Comparison of ENCODE assay signal across 1 cellular context in the genomic region with DNA sequence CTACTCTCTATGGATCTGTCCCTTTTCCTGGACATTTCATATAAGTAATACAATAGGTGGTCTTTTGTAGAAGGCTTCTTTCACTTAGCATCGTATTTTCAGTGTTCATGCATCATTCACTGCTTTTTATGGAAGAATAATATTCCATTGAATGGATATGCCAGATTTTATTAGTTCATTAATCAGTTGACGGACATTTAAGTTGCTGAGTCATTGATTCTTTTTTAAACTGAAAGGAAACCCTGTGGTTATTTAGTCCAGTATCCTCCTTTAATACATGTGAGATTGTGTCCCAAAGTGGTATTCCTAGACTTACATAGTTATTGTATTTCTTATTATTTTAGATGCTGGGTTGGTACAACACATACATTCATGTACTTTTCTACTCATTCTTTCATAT.
TF ChIP-seq lines count a peak whose summit lies in the region.

No MANE protein-coding gene starts in this region.

TF ChIP-seq in SK-N-SH treated with all-trans-retinoic acid at 6 μM for 48 hours, 23 proteins besides CTCF, POLR2A, EP300 and RAD21 (continued from another document):
- TF ChIP-seq, protein P1, sequence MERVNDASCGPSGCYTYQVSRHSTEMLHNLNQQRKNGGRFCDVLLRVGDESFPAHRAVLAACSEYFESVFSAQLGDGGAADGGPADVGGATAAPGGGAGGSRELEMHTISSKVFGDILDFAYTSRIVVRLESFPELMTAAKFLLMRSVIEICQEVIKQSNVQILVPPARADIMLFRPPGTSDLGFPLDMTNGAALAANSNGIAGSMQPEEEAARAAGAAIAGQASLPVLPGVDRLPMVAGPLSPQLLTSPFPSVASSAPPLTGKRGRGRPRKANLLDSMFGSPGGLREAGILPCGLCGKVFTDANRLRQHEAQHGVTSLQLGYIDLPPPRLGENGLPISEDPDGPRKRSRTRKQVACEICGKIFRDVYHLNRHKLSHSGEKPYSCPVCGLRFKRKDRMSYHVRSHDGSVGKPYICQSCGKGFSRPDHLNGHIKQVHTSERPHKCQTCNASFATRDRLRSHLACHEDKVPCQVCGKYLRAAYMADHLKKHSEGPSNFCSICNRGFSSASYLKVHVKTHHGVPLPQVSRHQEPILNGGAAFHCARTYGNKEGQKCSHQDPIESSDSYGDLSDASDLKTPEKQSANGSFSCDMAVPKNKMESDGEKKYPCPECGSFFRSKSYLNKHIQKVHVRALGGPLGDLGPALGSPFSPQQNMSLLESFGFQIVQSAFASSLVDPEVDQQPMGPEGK (CRISPR knock-in tag; IDR thresholded peaks at IDR 0.05; ENCODE audit: borderline replicate concordance): no peak
- TF ChIP-seq, protein P2, sequence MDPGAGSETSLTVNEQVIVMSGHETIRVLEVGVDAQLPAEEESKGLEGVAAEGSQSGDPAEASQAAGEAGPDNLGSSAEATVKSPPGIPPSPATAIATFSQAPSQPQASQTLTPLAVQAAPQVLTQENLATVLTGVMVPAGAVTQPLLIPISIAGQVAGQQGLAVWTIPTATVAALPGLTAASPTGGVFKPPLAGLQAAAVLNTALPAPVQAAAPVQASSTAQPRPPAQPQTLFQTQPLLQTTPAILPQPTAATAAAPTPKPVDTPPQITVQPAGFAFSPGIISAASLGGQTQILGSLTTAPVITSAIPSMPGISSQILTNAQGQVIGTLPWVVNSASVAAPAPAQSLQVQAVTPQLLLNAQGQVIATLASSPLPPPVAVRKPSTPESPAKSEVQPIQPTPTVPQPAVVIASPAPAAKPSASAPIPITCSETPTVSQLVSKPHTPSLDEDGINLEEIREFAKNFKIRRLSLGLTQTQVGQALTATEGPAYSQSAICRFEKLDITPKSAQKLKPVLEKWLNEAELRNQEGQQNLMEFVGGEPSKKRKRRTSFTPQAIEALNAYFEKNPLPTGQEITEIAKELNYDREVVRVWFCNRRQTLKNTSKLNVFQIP (CRISPR knock-in tag; IDR thresholded peaks at IDR 0.05; ENCODE audit: borderline replicate concordance, low read depth): no peak
- TF ChIP-seq SNAI2 (CRISPR knock-in tag; IDR thresholded peaks at IDR 0.05) (no peak), ISL1 (CRISPR knock-in tag; IDR thresholded peaks at IDR 0.05) (no peak)
